Comparison of ENCODE assay signal across 15 cellular contexts in the genomic region with DNA sequence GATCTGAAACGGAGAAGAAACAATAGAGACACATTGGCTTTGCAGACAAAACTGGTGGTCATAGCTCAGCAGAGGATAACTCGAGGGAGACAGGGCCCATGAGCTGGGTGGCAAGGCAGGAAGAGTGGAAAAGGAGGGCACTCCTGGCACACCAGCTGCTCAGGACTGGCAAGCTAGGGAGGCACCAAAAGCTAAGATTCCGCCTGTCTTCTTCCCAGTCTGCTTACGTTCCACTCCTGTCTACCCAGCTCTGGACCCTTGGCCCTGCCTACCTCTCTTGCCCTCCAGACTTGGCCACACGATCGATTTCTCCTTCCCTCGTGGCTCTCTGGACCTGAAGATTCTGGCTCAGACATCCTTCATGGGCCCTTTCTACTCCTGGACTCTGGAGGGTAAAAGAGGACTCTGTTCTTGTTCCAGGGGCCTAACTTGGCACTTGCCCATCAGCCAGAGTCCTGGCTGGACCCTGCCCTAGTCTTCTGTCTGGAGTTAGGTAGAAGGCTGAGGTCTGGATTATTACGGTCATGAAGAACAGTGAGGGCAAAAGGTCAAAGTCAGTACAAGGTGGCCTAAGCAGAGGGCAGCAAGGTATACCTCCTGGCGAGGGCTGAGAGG.
DNase-seq lines count a peak whose midpoint lies in the region; ATAC-seq and TF ChIP-seq lines count a peak whose summit lies in the region.
"Had no signal": no experiment of that assay in that cellular context is flagged by ENCODE, and none has a peak within 500 bp of the region (broad histone marks: within the 10 kb centered on the region; RNA-seq: fewer than 3 reads in every experiment).

No MANE protein-coding gene starts in this region.

- H3K4me1 ChIP-seq in left ventricle myocardium inferior = peaks cover 50% of the 10 kb centered on the region
- peaks cover 10% of the 10 kb centered on the region for H3K4me1 ChIP-seq in parathyroid adenoma
- peaks cover 49% of the 10 kb centered on the region for H3K4me1 ChIP-seq in upper lobe of right lung
- no peaks in the 10 kb centered on the region for H3K4me1 ChIP-seq in CD8-positive, alpha-beta memory T cell (ENCODE audit: insufficient read depth, low read length)
- H3K4me1 ChIP-seq: foreskin keratinocyte had no signal

- no peak overlapping the region for H3K4me2 ChIP-seq in parathyroid adenoma (ENCODE audit: low read length)

- H3K4me3 ChIP-seq in left ventricle myocardium inferior = no peak overlapping the region
- no peak overlapping the region for H3K4me3 ChIP-seq in parathyroid adenoma (ENCODE audit: low read depth, low read length)
- H3K4me3 ChIP-seq in upper lobe of right lung = no peak overlapping the region
- H3K4me3 ChIP-seq in CD8-positive, alpha-beta memory T cell (ENCODE audit: low read length) = no peak overlapping the region
- H3K4me3 ChIP-seq: mucosa of descending colon had no signal

- H3K27me3 Mint-ChIP-seq in CD8-positive, alpha-beta memory T cell = peaks cover 16 to 37% of the 10 kb centered on the region in 2 donors

- H3K9ac ChIP-seq in parathyroid adenoma = no peak overlapping the region

- intact Hi-C loops in Right ventricle myocardium superior (cut with DNase I) (no loop called here), Right ventricle myocardium inferior (cut with DNase I) (no loop called here), left ventricle myocardium inferior (cut with micrococcal nuclease) (no loop called here), upper lobe of right lung (cut with DNase I) (no loop called here)

- CTCF ChIA-PET in CD8-positive, alpha-beta memory T cell (lab: Charles Lee) = interaction anchor here (0.7 to 1.3 kb wide), 2 partner anchors 9 to 14 kb away, joined by 3 read pairs; no protein-coding TSS in a partner anchor

- H3K4me1 Mint-ChIP-seq in CD8-positive, alpha-beta memory T cell = no peaks in the 10 kb centered on the region
- H3K4me1 Mint-ChIP-seq: immature natural killer cell had no signal

- no peak overlapping the region for H3K4me3 Mint-ChIP-seq in CD8-positive, alpha-beta memory T cell
- H3K4me3 Mint-ChIP-seq: CD8-positive, alpha-beta T cell; immature natural killer cell had no signal

- no peaks in the 10 kb centered on the region for H3K36me3 Mint-ChIP-seq in CD8-positive, alpha-beta memory T cell
- H3K36me3 Mint-ChIP-seq: CD8-positive, alpha-beta T cell; immature natural killer cell had no signal

- H2AFZ ChIP-seq in parathyroid adenoma = no peak overlapping the region

- peak; percentile 10 for ATAC-seq in Right ventricle myocardium superior (ENCODE audit: poor library complexity)
- no peak for ATAC-seq in Right ventricle myocardium inferior
- no peak for ATAC-seq in upper lobe of right lung
- ATAC-seq: CD8-positive, alpha-beta T cell; foreskin keratinocyte had no signal

- POLR2A ChIA-PET in CD8-positive, alpha-beta memory T cell (lab: Charles Lee) = no interaction called here

- DNase-seq in Right ventricle myocardium superior (no peak), Right ventricle myocardium inferior (ENCODE audit: missing footprints) (no peak), left ventricle myocardium inferior (no peak), upper lobe of right lung (peak; percentile 31), NCI-H510A treated with DMSO at 0.1 percent for 48 hours (lab: John Stamatoyannopoulos, UW) (no peak)
- DNase-seq in activated CD4-positive, alpha-beta T cell treated with anti-CD3 and anti-CD28 coated beads, Interleukin-2, amount 50 U/mL, for 1 hour = no peak
- no peak for DNase-seq in CD8-positive, alpha-beta memory T cell
- DNase-seq: activated effector memory CD4-positive, alpha-beta T cell treated with anti-CD3 and anti-CD28 coated beads, Interleukin-2, amount 50 U/mL, for 16 hours; CD8-positive, alpha-beta T cell; effector CD4-positive, alpha-beta T cell; immature natural killer cell had no signal

- H3K9me3 ChIP-seq in left ventricle myocardium inferior (replicated peaks) = no peaks in the 10 kb centered on the region
- no peaks in the 10 kb centered on the region for H3K9me3 ChIP-seq in parathyroid adenoma (ENCODE audit: control insufficient read depth, low read length)
- no peaks in the 10 kb centered on the region for H3K9me3 ChIP-seq in upper lobe of right lung
- H3K9me3 ChIP-seq in CD8-positive, alpha-beta memory T cell (ENCODE audit: low read length) = no peaks in the 10 kb centered on the region
- H3K9me3 ChIP-seq: mucosa of descending colon had no signal

- no peaks in the 10 kb centered on the region for H3K79me2 ChIP-seq in parathyroid adenoma

- no peaks in the 10 kb centered on the region for H3K9me3 Mint-ChIP-seq in CD8-positive, alpha-beta memory T cell
- H3K9me3 Mint-ChIP-seq: CD8-positive, alpha-beta T cell; immature natural killer cell had no signal

- no peaks in the 10 kb centered on the region for H3K27me3 ChIP-seq in left ventricle myocardium inferior (ENCODE audit: low read depth)
- no peaks in the 10 kb centered on the region for H3K27me3 ChIP-seq in parathyroid adenoma (ENCODE audit: control insufficient read depth, insufficient read depth, low read length)
- H3K27me3 ChIP-seq in upper lobe of right lung = no peaks in the 10 kb centered on the region
- H3K27me3 ChIP-seq in CD8-positive, alpha-beta memory T cell (ENCODE audit: insufficient read depth, low read length, poor library complexity, severe bottlenecking) = peaks cover 3% of the 10 kb centered on the region

- no peak for TF ChIP-seq CTCF in left ventricle myocardium inferior (IDR thresholded peaks at IDR 0.05; ENCODE audit: borderline replicate concordance)
- TF ChIP-seq CTCF in parathyroid adenoma (IDR thresholded peaks at IDR 0.05) = no peak
- no peak for TF ChIP-seq CTCF in upper lobe of right lung (IDR thresholded peaks at IDR 0.05)

- peak overlapping the region; percentile 89 for H3K27ac ChIP-seq in left ventricle myocardium inferior (replicated peaks)
- peak overlapping the region; percentile 70 for H3K27ac ChIP-seq in parathyroid adenoma
- peak overlapping the region; percentile 34 for H3K27ac ChIP-seq in upper lobe of right lung
- no peak overlapping the region for H3K27ac ChIP-seq in CD8-positive, alpha-beta memory T cell (ENCODE audit: low read depth, low read length)
- H3K27ac ChIP-seq: foreskin keratinocyte, SK-N-MC had no signal

- H3K36me3 ChIP-seq in left ventricle myocardium inferior (no peaks in the 10 kb centered on the region), parathyroid adenoma (ENCODE audit: control insufficient read depth, insufficient read depth, low read length) (no peaks in the 10 kb centered on the region), upper lobe of right lung (peaks cover 8% of the 10 kb centered on the region)
- H3K36me3 ChIP-seq in CD8-positive, alpha-beta memory T cell (ENCODE audit: insufficient read depth, low read length) = no peaks in the 10 kb centered on the region

- no peak overlapping the region for H3K27ac Mint-ChIP-seq in CD8-positive, alpha-beta memory T cell
- H3K27ac Mint-ChIP-seq: CD8-positive, alpha-beta T cell; immature natural killer cell had no signal
